8 cellular contexts compared by ENCODE assay signal in genomic region chr1:230268371-230269170, GRCh38.
DNase-seq lines count a peak whose midpoint lies in the region; ATAC-seq and TF ChIP-seq lines count a peak whose summit lies in the region.

No MANE protein-coding gene starts in this region.

- intact Hi-C loops in activated CD4-positive, alpha-beta memory T cell treated with anti-CD3 and anti-CD28 coated beads for 36 hours (cut with micrococcal nuclease), result no loop called here

- H3K4me1 Mint-ChIP-seq in activated CD4-positive, alpha-beta memory T cell treated with anti-CD3 and anti-CD28 coated beads for 36 hours (ENCODE audit: low read depth), result peaks cover 21% of the 10 kb centered on the region
- peaks cover 28% of the 10 kb centered on the region for H3K4me1 Mint-ChIP-seq in activated CD4-positive, alpha-beta memory T cell treated with anti-CD3 and anti-CD28 coated beads, Interleukin-2, amount 10 ng/mL, durations not matched to agents 7 days and 5 days
- H3K4me1 Mint-ChIP-seq in T-helper 2 cell treated with Interferon-gamma antibody and Interleukin-4, amounts not matched to agents 5 μg/mL and 100 μg/mL, for 36 hours (ENCODE audit: low read depth), result peaks cover 26% of the 10 kb centered on the region
- H3K4me1 Mint-ChIP-seq in osteocyte (ENCODE audit: unreplicated experiment), result peaks cover 5% of the 10 kb centered on the region

- H3K9me3 Mint-ChIP-seq in activated CD4-positive, alpha-beta memory T cell treated with anti-CD3 and anti-CD28 coated beads for 36 hours, result no peaks in the 10 kb centered on the region
- no peaks in the 10 kb centered on the region for H3K9me3 Mint-ChIP-seq in activated CD4-positive, alpha-beta memory T cell treated with anti-CD3 and anti-CD28 coated beads, Interleukin-2, amount 10 ng/mL, durations not matched to agents 7 days and 5 days
- no peaks in the 10 kb centered on the region for H3K9me3 Mint-ChIP-seq in T-helper 2 cell treated with Interferon-gamma antibody and Interleukin-4, amounts not matched to agents 5 μg/mL and 100 μg/mL, for 36 hours
- no peaks in the 10 kb centered on the region for H3K9me3 Mint-ChIP-seq in osteocyte (ENCODE audit: unreplicated experiment)

- no peak for DNase-seq in activated CD4-positive, alpha-beta memory T cell treated with anti-CD3 and anti-CD28 coated beads for 36 hours
- DNase-seq in activated CD4-positive, alpha-beta memory T cell treated with anti-CD3 and anti-CD28 coated beads, Interleukin-2, amount 10 ng/mL, durations not matched to agents 7 days and 5 days, result no peak
- DNase-seq in NCI-H1092 (lab: John Stamatoyannopoulos, UW), result peak; percentile 68
- no peak for DNase-seq in T-helper 2 cell treated with Interferon-gamma antibody and Interleukin-4, amounts not matched to agents 5 μg/mL and 100 μg/mL, for 36 hours (ENCODE audit: low spot score)
- DNase-seq in fibroblast of peridontal ligament (ENCODE audit: extremely low read depth), result peak; percentile 78
- DNase-seq in osteocyte (ENCODE audit: extremely low spot score, unreplicated experiment), result no peak
- DNase-seq in OCI-M2 (lab: John Stamatoyannopoulos, UW; ENCODE audit: unreplicated experiment), result no peak

- peak overlapping the region; percentile 18 for H3K27ac Mint-ChIP-seq in activated CD4-positive, alpha-beta memory T cell treated with anti-CD3 and anti-CD28 coated beads for 36 hours
- no peak overlapping the region for H3K27ac Mint-ChIP-seq in activated CD4-positive, alpha-beta memory T cell treated with anti-CD3 and anti-CD28 coated beads, Interleukin-2, amount 10 ng/mL, durations not matched to agents 7 days and 5 days
- H3K27ac Mint-ChIP-seq in T-helper 2 cell treated with Interferon-gamma antibody and Interleukin-4, amounts not matched to agents 5 μg/mL and 100 μg/mL, for 36 hours, result peak overlapping the region; percentile 45
- H3K27ac Mint-ChIP-seq in osteocyte (ENCODE audit: unreplicated experiment), result peak overlapping the region; percentile 34

- TF ChIP-seq CTCF in osteocyte (IDR thresholded peaks at IDR 0.05), result peak; percentile 81

- CTCF ChIA-PET in activated CD4-positive, alpha-beta memory T cell treated with anti-CD3 and anti-CD28 coated beads for 36 hours (lab: Charles Lee), result no interaction called here
- CTCF ChIA-PET in activated CD4-positive, alpha-beta memory T cell treated with anti-CD3 and anti-CD28 coated beads, Interleukin-2, amount 10 ng/mL, durations not matched to agents 7 days and 5 days (lab: Charles Lee), result no interaction called here

- peaks cover 24% of the 10 kb centered on the region for H3K36me3 Mint-ChIP-seq in activated CD4-positive, alpha-beta memory T cell treated with anti-CD3 and anti-CD28 coated beads for 36 hours
- H3K36me3 Mint-ChIP-seq in activated CD4-positive, alpha-beta memory T cell treated with anti-CD3 and anti-CD28 coated beads, Interleukin-2, amount 10 ng/mL, durations not matched to agents 7 days and 5 days (ENCODE audit: low read depth), result peaks cover 10% of the 10 kb centered on the region
- H3K36me3 Mint-ChIP-seq in T-helper 2 cell treated with Interferon-gamma antibody and Interleukin-4, amounts not matched to agents 5 μg/mL and 100 μg/mL, for 36 hours (ENCODE audit: low read depth), result peaks cover 13% of the 10 kb centered on the region
- peaks cover 26% of the 10 kb centered on the region for H3K36me3 Mint-ChIP-seq in osteocyte (ENCODE audit: unreplicated experiment)

- no peak overlapping the region for H3K4me3 Mint-ChIP-seq in activated CD4-positive, alpha-beta memory T cell treated with anti-CD3 and anti-CD28 coated beads for 36 hours
- no peak overlapping the region for H3K4me3 Mint-ChIP-seq in activated CD4-positive, alpha-beta memory T cell treated with anti-CD3 and anti-CD28 coated beads, Interleukin-2, amount 10 ng/mL, durations not matched to agents 7 days and 5 days
- H3K4me3 Mint-ChIP-seq in T-helper 2 cell treated with Interferon-gamma antibody and Interleukin-4, amounts not matched to agents 5 μg/mL and 100 μg/mL, for 36 hours, result no peak overlapping the region
- no peak overlapping the region for H3K4me3 Mint-ChIP-seq in osteocyte (ENCODE audit: unreplicated experiment)

- H3K27me3 Mint-ChIP-seq in activated CD4-positive, alpha-beta memory T cell treated with anti-CD3 and anti-CD28 coated beads for 36 hours, result no peaks in the 10 kb centered on the region
- no peaks in the 10 kb centered on the region for H3K27me3 Mint-ChIP-seq in activated CD4-positive, alpha-beta memory T cell treated with anti-CD3 and anti-CD28 coated beads, Interleukin-2, amount 10 ng/mL, durations not matched to agents 7 days and 5 days
- no peaks in the 10 kb centered on the region for H3K27me3 Mint-ChIP-seq in T-helper 2 cell treated with Interferon-gamma antibody and Interleukin-4, amounts not matched to agents 5 μg/mL and 100 μg/mL, for 36 hours (ENCODE audit: low read depth)
- H3K27me3 Mint-ChIP-seq in osteocyte (ENCODE audit: unreplicated experiment), result no peaks in the 10 kb centered on the region

- POLR2A ChIA-PET in activated CD4-positive, alpha-beta memory T cell treated with anti-CD3 and anti-CD28 coated beads for 36 hours (lab: Charles Lee), result no interaction called here
- POLR2A ChIA-PET in activated CD4-positive, alpha-beta memory T cell treated with anti-CD3 and anti-CD28 coated beads, Interleukin-2, amount 10 ng/mL, durations not matched to agents 7 days and 5 days (lab: Charles Lee), result no interaction called here

- no peak for ATAC-seq in HG03097 (IDR thresholded peaks at IDR 0.05; ENCODE audit: low FRiP score, unreplicated experiment)

Comparison
In these comparisons a context has a peak if more than half of its experiments do, and no peak if none do; other contexts are left out.
1. DNase-seq: peak in NCI-H1092 (single experiment) and fibroblast of peridontal ligament (single experiment); none in activated CD4-positive, alpha-beta memory T cell treated with anti-CD3 and anti-CD28 coated beads for 36 hours (single experiment), activated CD4-positive, alpha-beta memory T cell treated with anti-CD3 and anti-CD28 coated beads, Interleukin-2, amount 10 ng/mL, durations not matched to agents 7 days and 5 days (single experiment), T-helper 2 cell treated with Interferon-gamma antibody and Interleukin-4, amounts not matched to agents 5 μg/mL and 100 μg/mL, for 36 hours (single experiment), osteocyte (single experiment) and OCI-M2 (single experiment).